8 cellular contexts compared by ENCODE assay signal in genomic region chr1:204407314-204407971, GRCh38. TPM values are rescaled to one million over a fixed set of nuclear protein-coding genes. Genes with fewer than 3 reads are reported as not detected.
A peak's percentile ranks its signal among the peaks of the same experiment; 100 is the strongest.
DNase-seq lines count a peak whose midpoint lies in the region; ATAC-seq, FAIRE-seq and TF ChIP-seq lines count a peak whose summit lies in the region.

No MANE protein-coding gene starts in this region.

- intact Hi-C loops in adrenal gland (cut with DNase I) (no loop called here), right lobe of liver (cut with DNase I) (no loop called here), tibial artery (cut with DNase I; ENCODE audit: low total_unique reads) (no loop called here)

- H3K4me1 Mint-ChIP-seq in activated T-cell treated with anti-CD3 and anti-CD28 coated beads, Interleukin-2, amount 50 U/mL, for 72 hours (ENCODE audit: low read depth), result peaks cover 33% of the 10 kb centered on the region

- no peaks in the 10 kb centered on the region for H3K27me3 Mint-ChIP-seq in activated T-cell treated with anti-CD3 and anti-CD28 coated beads, Interleukin-2, amount 50 U/mL, for 72 hours (ENCODE audit: low read depth)

- FAIRE-seq in H54 (lab: Jason Lieb, UNC), result no peak

- ATAC-seq in activated T-cell treated with anti-CD3 and anti-CD28 coated beads, Interleukin-2, amount 50 U/mL, for 72 hours (replicated peaks in 1 of 2), result no peak
- ATAC-seq in right lobe of liver, result no peak

- peaks cover 14 to 44% of the 10 kb centered on the region in 2 donors for H3K4me1 ChIP-seq in adrenal gland (replicated peaks in 1 of 2)
- peaks cover 0 to 17% (median 0%) of the 10 kb centered on the region in 4 donors for H3K4me1 ChIP-seq in right lobe of liver
- H3K4me1 ChIP-seq in tibial artery, result peaks cover 0 to 35% (median 19%) of the 10 kb centered on the region in 4 donors

- 1 to 3% (median 1%) methylated on average over 3 of the region's 3 CpGs for WGBS in adrenal gland, 4 donors
- 1% methylated on average over 3 of the region's 3 CpGs for WGBS in right lobe of liver (ENCODE audit: insufficient coverage, low coverage, low lambda C conversion rate, missing lambda C conversion rate)

- no peak for TF ChIP-seq POLR2A in adrenal gland (IDR thresholded peaks at IDR 0.05)
- TF ChIP-seq POLR2A in right lobe of liver (IDR thresholded peaks at IDR 0.05), result no peak
- TF ChIP-seq POLR2A in H54 (IDR thresholded peaks at IDR 0.05; ENCODE audit: low read depth, low read length), result no peak

- DNase-seq in activated T-cell treated with anti-CD3 and anti-CD28 coated beads, Interleukin-2, amount 50 U/mL, for 72 hours, result no peak
- DNase-seq in activated T-cell treated with anti-CD3 and anti-CD28 coated beads for 4 hours (no peak), adrenal gland (no peak), right lobe of liver (no peak), tibial artery (no peak), T1000 (lab: John Stamatoyannopoulos, UW) (no peak), NCI-H2196 treated with DMSO at 0.1 percent for 48 hours (lab: John Stamatoyannopoulos, UW; ENCODE audit: unreplicated experiment) (no peak), H54 (ENCODE audit: insufficient read length, low spot score) (no peak)

- no peaks in the 10 kb centered on the region for H3K27me3 ChIP-seq in adrenal gland
- no peaks in the 10 kb centered on the region for H3K27me3 ChIP-seq in right lobe of liver
- no peaks in the 10 kb centered on the region for H3K27me3 ChIP-seq in tibial artery

- H3K27ac ChIP-seq in adrenal gland (no peak overlapping the region), right lobe of liver (peak overlapping the region in 1 of 3 donors; percentile 1), tibial artery (peak overlapping the region; percentile 45 to 100)

- H3K36me3 ChIP-seq in adrenal gland (replicated peaks in 1 of 2), result peaks cover 0 to 35% of the 10 kb centered on the region in 2 donors
- H3K36me3 ChIP-seq in right lobe of liver, result peaks cover 5 to 40% (median 15%) of the 10 kb centered on the region in 4 donors
- H3K36me3 ChIP-seq in tibial artery, result peaks cover 21 to 28% (median 27%) of the 10 kb centered on the region in 3 donors

- H3K36me3 Mint-ChIP-seq in activated T-cell treated with anti-CD3 and anti-CD28 coated beads, Interleukin-2, amount 50 U/mL, for 72 hours (ENCODE audit: insufficient read depth in 2 of 2), result peaks cover 33 to 57% of the 10 kb centered on the region in 2 donors

- peak overlapping the region; percentile 99 for H3K27ac Mint-ChIP-seq in activated T-cell treated with anti-CD3 and anti-CD28 coated beads, Interleukin-2, amount 50 U/mL, for 72 hours

- H3K4me3 Mint-ChIP-seq in activated T-cell treated with anti-CD3 and anti-CD28 coated beads, Interleukin-2, amount 50 U/mL, for 72 hours, result peak overlapping the region; percentile 92 to 99

- no peaks in the 10 kb centered on the region for H3K9me3 Mint-ChIP-seq in activated T-cell treated with anti-CD3 and anti-CD28 coated beads, Interleukin-2, amount 50 U/mL, for 72 hours

- H3K4me3 ChIP-seq in adrenal gland (peak overlapping the region in 3 of 4 donors; percentile 58 to 98 (median 59)), right lobe of liver (peak overlapping the region; percentile 62 to 88 (median 75)), tibial artery (peak overlapping the region; percentile 86 to 92)

- H3K9me3 ChIP-seq in adrenal gland (replicated peaks in 1 of 3), result no peaks in the 10 kb centered on the region
- no peaks in the 10 kb centered on the region for H3K9me3 ChIP-seq in right lobe of liver
- no peaks in the 10 kb centered on the region for H3K9me3 ChIP-seq in tibial artery

- no peak for TF ChIP-seq CTCF in adrenal gland (IDR thresholded peaks at IDR 0.05)
- no peak for TF ChIP-seq CTCF in right lobe of liver (IDR thresholded peaks at IDR 0.05)
- TF ChIP-seq CTCF in tibial artery (IDR thresholded peaks at IDR 0.05), result no peak

RNA-seq across cellular contexts. Expression of gene PPP1R15B, which starts 4.2 kb away (rescaled TPM):
- 10 to 100 TPM; 82.9 to 94.2 TPM for total RNA-seq in activated T-cell treated with anti-CD3 and anti-CD28 coated beads, Interleukin-2, amount 50 U/mL, for 72 hours
- total RNA-seq in adrenal gland (10 to 100 TPM; 31.8 to 58.9 (median 45.4) TPM), right lobe of liver (10 to 100 TPM; 28.6 to 43.6 (median 34.3) TPM)
- polyA plus RNA-seq in adrenal gland, result 10 to 100 TPM in 1 of 3 donors, 1 to 10 TPM in 2; 6.8 to 29.9 (median 8.6) TPM

RNA-seq across cellular contexts. Expression of gene PLEKHA6, which starts 47.7 kb away (rescaled TPM):
- 1 to 10 TPM in 1 of 2 donors, under 1 TPM in 1; 0.31 to 3.4 TPM for total RNA-seq in activated T-cell treated with anti-CD3 and anti-CD28 coated beads, Interleukin-2, amount 50 U/mL, for 72 hours
- 10 to 100 TPM in 1 of 8 donors, 1 to 10 TPM in 7; 2.2 to 13.8 (median 5.8) TPM for total RNA-seq in adrenal gland
- polyA plus RNA-seq in adrenal gland, result 10 to 100 TPM in 1 of 3 donors, 1 to 10 TPM in 2; 3.0 to 12.8 (median 3.6) TPM
- 10 to 100 TPM; 16.6 to 31.1 (median 22.1) TPM for total RNA-seq in right lobe of liver

Comparison
In these comparisons a context has a peak if more than half of its experiments do, and no peak if none do; other contexts are left out.
1. H3K27ac ChIP-seq: peak in tibial artery (2 of 2); none in adrenal gland (0 of 5).
2. Peak in every context shown above with its lines, with median percentiles within 50 percentile points of each other: H3K4me3 ChIP-seq.